9 cellular contexts compared by ENCODE assay signal in genomic region chr4:144787365-144788263, GRCh38.
A peak's percentile ranks its signal among the peaks of the same experiment; 100 is the strongest.
DNase-seq lines count a peak whose midpoint lies in the region; ATAC-seq, FAIRE-seq and TF ChIP-seq lines count a peak whose summit lies in the region.
"Had no signal": no experiment of that assay in that cellular context is flagged by ENCODE, and none has a peak within 500 bp of the region (broad histone marks: within the 10 kb centered on the region; RNA-seq: fewer than 3 reads in every experiment).

No MANE protein-coding gene starts in this region.

- no peaks in the 10 kb centered on the region for H3K9me3 Mint-ChIP-seq in activated CD4-positive, alpha-beta memory T cell treated with anti-CD3 and anti-CD28 coated beads for 36 hours

- H3K36me3 ChIP-seq in ACC112 (ENCODE audit: insufficient read depth, low read length) (no peaks in the 10 kb centered on the region), SK-N-SH (replicated peaks in 1 of 2; ENCODE audit: control insufficient read depth in 1 of 2, insufficient read depth in 2 of 2, low read length in 1 of 2) (no peaks in the 10 kb centered on the region), transverse colon (no peaks in the 10 kb centered on the region)

- H3K9ac ChIP-seq in SK-N-SH, result no peak overlapping the region

- H3K4me2 ChIP-seq in SK-N-SH, result 0 out of 2 replicates have a peak overlapping the region, but pooled peaks have one; percentile 4

- intact Hi-C loops in transverse colon (cut with DNase I; ENCODE audit: low total_unique reads), result no loop called here
- intact Hi-C loops in activated CD4-positive, alpha-beta memory T cell treated with anti-CD3 and anti-CD28 coated beads for 36 hours (cut with micrococcal nuclease), result loop anchor here (1.0 kb wide), 1 partner anchor 613 kb away; no protein-coding TSS in a partner anchor

- no peaks in the 10 kb centered on the region for H3K9me2 ChIP-seq in SK-N-SH

- H3K9me3 ChIP-seq in SK-N-SH, result no peaks in the 10 kb centered on the region
- no peaks in the 10 kb centered on the region for H3K9me3 ChIP-seq in transverse colon

- in situ Hi-C loops in transverse colon (cut with MboI; ENCODE audit: low pct_ligation_motif_present in 1 of 4, low pct_unique_long_range_greater_than_20kb in 1 of 4, low sequenced_read_pairs in 3 of 4), result no loop called here

- no peaks in the 10 kb centered on the region for H3K27me3 ChIP-seq in ACC112 (ENCODE audit: insufficient read depth, low read length)
- no peaks in the 10 kb centered on the region for H3K27me3 ChIP-seq in SK-N-SH (ENCODE audit: insufficient read depth)
- no peaks in the 10 kb centered on the region for H3K27me3 ChIP-seq in transverse colon

- no peak overlapping the region for H3K27ac Mint-ChIP-seq in activated CD4-positive, alpha-beta memory T cell treated with anti-CD3 and anti-CD28 coated beads for 36 hours

- TF ChIP-seq POLR2A in transverse colon (IDR thresholded peaks at IDR 0.05), result no peak

- H2AFZ ChIP-seq in ACC112 (ENCODE audit: low read length, unreplicated experiment), result peak overlapping the region; percentile 63
- peak overlapping the region; percentile 54 for H2AFZ ChIP-seq in SK-N-SH (ENCODE audit: low read depth)

- no peaks in the 10 kb centered on the region for H3K36me3 Mint-ChIP-seq in activated CD4-positive, alpha-beta memory T cell treated with anti-CD3 and anti-CD28 coated beads for 36 hours

- peaks cover 23% of the 10 kb centered on the region for H3K4me1 ChIP-seq in ACC112 (ENCODE audit: control insufficient read depth, insufficient read depth, low read length, unreplicated experiment)
- 0 out of 4 replicates have a peak, but pooled peaks cover 0 to 4% of the 10 kb centered on the region in 2 experiments for H3K4me1 ChIP-seq in SK-N-SH (ENCODE audit: control insufficient read depth in 1 of 2, insufficient read depth in 2 of 2, low read depth in 1 of 2, low read length in 1 of 2)
- H3K4me1 ChIP-seq in transverse colon, result peaks cover 0 to 9% (median 2%) of the 10 kb centered on the region in 4 donors

- H3K4me1 Mint-ChIP-seq in activated CD4-positive, alpha-beta memory T cell treated with anti-CD3 and anti-CD28 coated beads for 36 hours (ENCODE audit: low read depth), result no peaks in the 10 kb centered on the region

- H3K4me3 ChIP-seq in ACC112 (ENCODE audit: low read depth, low read length) (peak overlapping the region; percentile 3; the same call in 1 of the 2 replicates), SK-N-SH (ENCODE audit: low read depth in 2 of 2, low read length in 1 of 2) (no peak overlapping the region; a peak in 1 of 4 replicates), transverse colon (no peak overlapping the region)

- H3K4me3 Mint-ChIP-seq in activated CD4-positive, alpha-beta memory T cell treated with anti-CD3 and anti-CD28 coated beads for 36 hours, result no peak overlapping the region

- FAIRE-seq in GM18507 (lab: Jason Lieb, UNC), result peak; percentile 84

- TF ChIP-seq EP300 in SK-N-SH (IDR thresholded peaks at IDR 0.05; ENCODE audit: borderline replicate concordance in 1 of 2, low read depth in 1 of 2, low read length in 1 of 2), result no peak
- TF ChIP-seq EP300 in transverse colon (IDR thresholded peaks at IDR 0.05; ENCODE audit: low read depth), result no peak

- POLR2A ChIA-PET in SK-N-SH (lab: Yijun Ruan, JAX), result no interaction called here
- POLR2A ChIA-PET in activated CD4-positive, alpha-beta memory T cell treated with anti-CD3 and anti-CD28 coated beads for 36 hours (lab: Charles Lee), result no interaction called here

- peak; percentile 55 for TF ChIP-seq RAD21 in SK-N-SH (IDR thresholded peaks at IDR 0.05; ENCODE audit: low read length)

- no peaks in the 10 kb centered on the region for H3K79me2 ChIP-seq in ACC112 (ENCODE audit: control insufficient read depth, insufficient read depth, low read length, unreplicated experiment)
- no peaks in the 10 kb centered on the region for H3K79me2 ChIP-seq in SK-N-SH (ENCODE audit: insufficient read depth)

- H3K27ac ChIP-seq in ACC112 (ENCODE audit: low read depth, low read length), result peak overlapping the region; percentile 33
- no peak overlapping the region for H3K27ac ChIP-seq in SK-N-SH (ENCODE audit: low read depth in 2 of 2, low read length in 1 of 2)
- no peak overlapping the region for H3K27ac ChIP-seq in transverse colon
- H3K27ac ChIP-seq: epithelial cell of prostate had no signal

- TF ChIP-seq CTCF in SK-N-SH (IDR thresholded peaks at IDR 0.05), result peak; percentile 72
- TF ChIP-seq CTCF in transverse colon (IDR thresholded peaks at IDR 0.05), result peak; percentile 17 to 38 (median 29)

- ATAC-seq in HG03280 (IDR thresholded peaks at IDR 0.05; ENCODE audit: unreplicated experiment), result peak; percentile 65

- no peaks in the 10 kb centered on the region for H3K27me3 Mint-ChIP-seq in activated CD4-positive, alpha-beta memory T cell treated with anti-CD3 and anti-CD28 coated beads for 36 hours

- H4K20me1 ChIP-seq in SK-N-SH (ENCODE audit: insufficient read depth), result no peaks in the 10 kb centered on the region

- DNase-seq in GM18507 (ENCODE audit: extremely low spot score, insufficient read length, low read depth) (no peak), SK-N-SH (peak; percentile 22), hepatic stellate cell (ENCODE audit: low spot score) (peak; percentile 4), transverse colon (no peak)
- no peak for DNase-seq in activated CD4-positive, alpha-beta memory T cell treated with anti-CD3 and anti-CD28 coated beads for 36 hours
- DNase-seq in activated naive CD4-positive, alpha-beta T cell treated with Interleukin-2 at 50 U/mL for 16 hours, result no peak

- CTCF ChIA-PET in SK-N-SH (lab: Yijun Ruan, JAX), result interaction anchor here (0.7 to 0.9 kb wide), 3 partner anchors 12 to 198 kb away, joined by 3 read pairs; no protein-coding TSS in a partner anchor
- CTCF ChIA-PET in activated CD4-positive, alpha-beta memory T cell treated with anti-CD3 and anti-CD28 coated beads for 36 hours (lab: Charles Lee), result no interaction called here

- H3F3A ChIP-seq in SK-N-SH (replicated peaks; ENCODE audit: insufficient read depth), result no peaks in the 10 kb centered on the region

- 1% methylated on average over 2 of the region's 2 CpGs for WGBS in SK-N-SH (ENCODE audit: low lambda C conversion rate)
- 50 to 61% methylated on average over 2 of the region's 2 CpGs for WGBS in transverse colon (ENCODE audit: low coverage in 1 of 2), 2 donors

TF ChIP-seq in SK-N-SH, 30 proteins besides CTCF, POLR2A, EP300 and RAD21:
- TF ChIP-seq IRF3 (IDR thresholded peaks at IDR 0.05; ENCODE audit: low read depth, low read length) (no peak), SMC3 (IDR thresholded peaks at IDR 0.05; ENCODE audit: low read depth, low read length) (peak; percentile 46)

Comparison
In these comparisons a context has a peak if more than half of its experiments do, and no peak if none do; other contexts are left out.
1. DNase-seq: peak in SK-N-SH (single experiment) and hepatic stellate cell (single experiment); none in GM18507 (single experiment), transverse colon (single experiment), activated CD4-positive, alpha-beta memory T cell treated with anti-CD3 and anti-CD28 coated beads for 36 hours (single experiment) and activated naive CD4-positive, alpha-beta T cell treated with Interleukin-2 at 50 U/mL for 16 hours (single experiment).